ENCODE assay signal across 17 cellular contexts in the genomic region with DNA sequence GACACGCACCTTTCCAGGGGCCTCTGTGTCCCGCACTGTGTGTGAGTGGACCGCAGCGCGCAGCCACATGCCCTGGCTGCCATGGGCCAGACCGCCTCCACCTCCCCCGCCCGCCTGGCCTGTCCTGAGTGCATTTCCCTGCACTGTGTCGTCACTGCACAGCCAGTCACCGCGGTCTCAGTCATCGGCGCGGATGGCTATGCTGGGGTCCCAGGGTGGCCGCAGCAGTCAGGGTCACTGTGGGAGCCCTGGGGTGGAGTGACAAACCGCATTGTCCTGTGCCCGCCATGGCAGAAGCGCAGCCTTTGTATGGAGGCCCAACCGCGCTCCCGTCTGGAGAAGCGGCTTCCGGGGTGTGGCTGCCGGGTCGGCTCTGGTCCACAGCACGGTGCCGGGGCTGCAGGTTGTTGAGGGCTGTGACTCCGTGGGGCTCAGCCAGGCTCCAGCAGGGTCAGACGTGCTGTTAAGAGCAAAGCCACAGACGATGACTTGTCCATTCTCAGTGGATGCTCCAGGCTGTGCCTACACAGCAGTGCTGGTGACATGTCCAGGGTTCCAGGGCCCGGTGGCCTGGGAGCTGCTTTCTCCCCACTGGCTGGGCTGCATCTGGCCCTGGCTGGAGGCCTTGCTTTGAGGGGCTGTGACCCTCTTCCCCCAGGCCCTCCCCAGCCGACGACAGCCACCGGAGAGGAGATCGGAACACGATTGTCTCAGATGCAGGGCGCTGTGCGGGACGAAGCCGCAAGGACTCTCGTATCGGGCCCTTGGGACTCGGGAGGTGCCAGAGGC. TPM values are rescaled to one million over a fixed set of nuclear protein-coding genes. Genes with fewer than 3 reads are reported as not detected.
DNase-seq lines count a peak whose midpoint lies in the region; ATAC-seq, FAIRE-seq and TF ChIP-seq lines count a peak whose summit lies in the region.
"Had no signal": no experiment of that assay in that cellular context is flagged by ENCODE, and none has a peak within 500 bp of the region (broad histone marks: within the 10 kb centered on the region; RNA-seq: fewer than 3 reads in every experiment).

No MANE protein-coding gene starts in this region.

- H4K20me1 ChIP-seq in H1 (replicated peaks in 1 of 2; ENCODE audit: control insufficient read depth in 1 of 2, insufficient read depth in 2 of 2, low read length in 2 of 2): peaks cover 0 to 11% of the 10 kb centered on the region in 2 experiments

- H3K79me1 ChIP-seq in H1 (ENCODE audit: low read depth, low read length): no peaks in the 10 kb centered on the region

- no peak for TF ChIP-seq EP300 in H1 (IDR thresholded peaks at IDR 0.05; ENCODE audit: borderline replicate concordance in 1 of 2, low read depth in 2 of 2, low read length in 2 of 2)

- no peak for TF ChIP-seq POLR2A in H1 (IDR thresholded peaks at IDR 0.05; ENCODE audit: control extremely low read depth in 1 of 2, low read depth in 2 of 2, low read length in 2 of 2)
- TF ChIP-seq POLR2A in breast epithelium (IDR thresholded peaks at IDR 0.05): no peak

- intact Hi-C loops in right cardiac atrium (cut with DNase I) (loop anchor here in 1 of 4 donors (10.0 kb wide), 1 partner anchor 93 kb away; a partner anchor contains a TSS), left ventricle myocardium superior (cut with micrococcal nuclease) (no loop called here), aorta (cut with DNase I) (no loop called here), breast epithelium (cut with DNase I; ENCODE audit: low total_unique reads) (no loop called here), ascending aorta (cut with DNase I) (no loop called here)

- CTCF ChIA-PET in H1 (lab: Charles Lee; ENCODE audit: partially characterized antibody): interaction anchor here (0.7 kb wide), 1 partner anchor 78 kb away, joined by 3 read pairs; no protein-coding TSS in a partner anchor

- no peak overlapping the region for H2BK5ac ChIP-seq in H1 (ENCODE audit: low read depth, low read length)

- H3K9ac ChIP-seq in H1 (replicated peaks in 1 of 4; ENCODE audit: extremely low read depth in 1 of 4, low read depth in 3 of 4, low read length in 3 of 4): no peak overlapping the region
- H3K9ac ChIP-seq: GM23248 had no signal

- no peaks in the 10 kb centered on the region for H3K23me2 ChIP-seq in H1 (ENCODE audit: low read depth, low read length)

- no peak overlapping the region for H3K4me2 ChIP-seq in H1 (ENCODE audit: insufficient read depth in 1 of 2, low read depth in 2 of 2, low read length in 2 of 2)

- H3K4me3 ChIP-seq in right cardiac atrium (ENCODE audit: low read length) (no peak overlapping the region), H1 (ENCODE audit: extremely low read depth in 1 of 4, insufficient read depth in 2 of 4, low read depth in 3 of 4, low read length in 4 of 4) (no peak overlapping the region), aorta (ENCODE audit: low read length in 2 of 2) (no peak overlapping the region), breast epithelium (peak overlapping the region in 1 of 3 donors; percentile 22), ascending aorta (no peak overlapping the region)
- H3K4me3 ChIP-seq: GM23248 had no signal

- H3K36me3 ChIP-seq in H1 (ENCODE audit: control insufficient read depth in 2 of 4, insufficient read depth in 4 of 4, low read length in 3 of 4) (peaks cover 4 to 32% (median 16%) of the 10 kb centered on the region in 4 experiments; a peak in 7 of 8 replicates), aorta (ENCODE audit: control insufficient read depth in 1 of 2, insufficient read depth in 2 of 2, low read length in 1 of 2) (peaks cover 2 to 12% of the 10 kb centered on the region in 2 donors), breast epithelium (no peaks in the 10 kb centered on the region), ascending aorta (peaks cover 36 to 44% of the 10 kb centered on the region in 2 donors)

- no peak overlapping the region for H3K27ac ChIP-seq in right cardiac atrium (ENCODE audit: low read length)
- H3K27ac ChIP-seq in H1 (ENCODE audit: low read depth, low read length): no peak overlapping the region
- H3K27ac ChIP-seq in aorta (ENCODE audit: low read depth in 1 of 2, low read length in 2 of 2): no peak overlapping the region
- peak overlapping the region in 1 of 2 donors; percentile 79 for H3K27ac ChIP-seq in breast epithelium
- no peak overlapping the region for H3K27ac ChIP-seq in ascending aorta
- H3K27ac ChIP-seq: GM23248 had no signal

- no peak overlapping the region for H4K91ac ChIP-seq in H1 (replicated peaks; ENCODE audit: insufficient read length, low read length)

- POLR2A ChIA-PET in H1 (lab: Charles Lee; ENCODE audit: partially characterized antibody): interaction anchor here (0.8 to 1.4 kb wide), 5 partner anchors 13 to 108 kb away, joined by 3 to 9 read pairs (median 3); a partner anchor contains a TSS

- H3K27me3 ChIP-seq in right cardiac atrium (ENCODE audit: control insufficient read depth, insufficient read depth): no peaks in the 10 kb centered on the region
- H3K27me3 ChIP-seq in H1 (replicated peaks in 1 of 4; ENCODE audit: control insufficient read depth in 3 of 4, extremely low read depth in 1 of 4, insufficient read depth in 3 of 4, low read length in 3 of 4): no peaks in the 10 kb centered on the region
- H3K27me3 ChIP-seq in aorta (ENCODE audit: control insufficient read depth in 1 of 2, insufficient read depth in 2 of 2, low read length in 1 of 2): no peaks in the 10 kb centered on the region
- no peaks in the 10 kb centered on the region for H3K27me3 ChIP-seq in breast epithelium
- H3K27me3 ChIP-seq in ascending aorta: no peaks in the 10 kb centered on the region

- no peak overlapping the region for H3K23ac ChIP-seq in H1 (ENCODE audit: insufficient read length)

- H2AK5ac ChIP-seq in H1 (ENCODE audit: low read depth, low read length): no peak overlapping the region

- DNase-seq in right cardiac atrium (peak in 2 of 3 donors; percentile 57 to 61), left ventricle myocardium superior (no peak), H1 (ENCODE audit: low read depth in 1 of 2, low spot score in 2 of 2) (no peak), omental fat pad (ENCODE audit: low spot score) (no peak), aorta (peak in 1 of 2 donors; percentile 75), breast epithelium (ENCODE audit: low spot score in 2 of 2) (no peak), ascending aorta (ENCODE audit: low spot score in 2 of 2) (no peak)
- DNase-seq: ACHN; C1 segment of cervical spinal cord; CD4-positive, alpha-beta T cell; DMS79 treated with DMSO at 0.1 percent for 48 hours; EL; GM23248; H9 had no signal

- H4K5ac ChIP-seq in H1 (ENCODE audit: insufficient read length, low read depth, low read length): no peak overlapping the region

- H3K9me3 ChIP-seq in right cardiac atrium (ENCODE audit: control insufficient read depth, low read length) (no peaks in the 10 kb centered on the region), H1 (ENCODE audit: insufficient read depth in 2 of 2, low read depth in 1 of 2, low read length in 1 of 2) (no peaks in the 10 kb centered on the region), aorta (ENCODE audit: control insufficient read depth, low read length) (no peaks in the 10 kb centered on the region), breast epithelium (no peaks in the 10 kb centered on the region), ascending aorta (no peaks in the 10 kb centered on the region)

- no peak overlapping the region for H3K18ac ChIP-seq in H1 (ENCODE audit: extremely low read depth, low read length)

- H2BK120ac ChIP-seq in H1 (replicated peaks; ENCODE audit: low read depth, low read length): no peak overlapping the region

- H2BK20ac ChIP-seq in H1 (ENCODE audit: low read length): no peak overlapping the region

- TF ChIP-seq RAD21 in H1 (IDR thresholded peaks at IDR 0.05 in 1 of 2, conservative IDR thresholded peaks at IDR 0.05 in 1 of 2; ENCODE audit: low read depth in 2 of 2, low read length in 2 of 2): no peak

- no peak overlapping the region for H2BK15ac ChIP-seq in H1 (ENCODE audit: low read length)

- no peak for FAIRE-seq in H1 (lab: Jason Lieb, UNC)
- FAIRE-seq: G401.6, GM12892 had no signal

- no peaks in the 10 kb centered on the region for H3K4me1 ChIP-seq in right cardiac atrium (ENCODE audit: control insufficient read depth, insufficient read depth, low read length)
- H3K4me1 ChIP-seq in H1 (replicated peaks in 1 of 4; ENCODE audit: control insufficient read depth in 3 of 4, insufficient read depth in 4 of 4, low read length in 3 of 4): peaks cover 0 to 5% (median 3%) of the 10 kb centered on the region in 4 experiments; a peak in 2 of 7 replicates
- H3K4me1 ChIP-seq in aorta (ENCODE audit: control insufficient read depth in 1 of 2, insufficient read depth in 2 of 2, low read length in 2 of 2): no peaks in the 10 kb centered on the region
- H3K4me1 ChIP-seq in breast epithelium: no peaks in the 10 kb centered on the region
- H3K4me1 ChIP-seq in ascending aorta: no peaks in the 10 kb centered on the region

- no peak overlapping the region for H3K14ac ChIP-seq in H1 (ENCODE audit: insufficient read length)

- no peaks in the 10 kb centered on the region for H3K79me2 ChIP-seq in H1 (ENCODE audit: control insufficient read depth in 1 of 2, insufficient read depth in 2 of 2, low read length in 2 of 2)

- TF ChIP-seq CTCF in H1 (IDR thresholded peaks at IDR 0.05; ENCODE audit: control extremely low read depth in 1 of 3, insufficient read depth in 1 of 3, low read depth in 1 of 3, low read length in 3 of 3) (no peak), omental fat pad (IDR thresholded peaks at IDR 0.05) (no peak), breast epithelium (IDR thresholded peaks at IDR 0.05) (no peak), ascending aorta (IDR thresholded peaks at IDR 0.05) (no peak)

- no peak overlapping the region for H2AFZ ChIP-seq in H1 (ENCODE audit: low read length)
- H2AFZ ChIP-seq: GM23248 had no signal

- ATAC-seq in right cardiac atrium: no peak
- ATAC-seq in left ventricle myocardium superior: no peak
- ATAC-seq in omental fat pad (ENCODE audit: low FRiP score): peak; percentile 24
- peak; percentile 36 for ATAC-seq in aorta (ENCODE audit: low FRiP score)
- no peak for ATAC-seq in GM18867 (IDR thresholded peaks at IDR 0.05; ENCODE audit: unreplicated experiment)

- no peak overlapping the region for H3K56ac ChIP-seq in H1 (replicated peaks; ENCODE audit: insufficient read length, low read depth, low read length)

- no peak overlapping the region for H3K4ac ChIP-seq in H1 (replicated peaks; ENCODE audit: insufficient read length, low read depth, low read length)

- H4K8ac ChIP-seq in H1 (ENCODE audit: extremely low read depth, insufficient read depth, low read length): peak overlapping the region; percentile 62

- 95% methylated on average over 43 of the region's 43 CpGs for WGBS in right cardiac atrium
- WGBS in H1 (ENCODE audit: extremely low coverage in 1 of 2, insufficient coverage in 1 of 2, insufficient read length in 1 of 2, insufficient replicate concordance in 2 of 2, low coverage in 1 of 2, low lambda C conversion rate in 2 of 2, missing lambda C conversion rate in 1 of 2), 2 experiments: 95% methylated on average over 41 of the region's 43 CpGs; no CpG with 5 or more reads in 1 of the 2 experiments
- WGBS in aorta, 2 donors: 95% methylated on average over 40 to 43 of the region's 43 CpGs

- H2BK12ac ChIP-seq in H1 (ENCODE audit: low read depth, low read length): no peak overlapping the region

RNA-seq across cellular contexts. Expression of a gene that starts 6.3 kb away (rescaled TPM):
- 100 to 1,000 TPM; 209 to 294 (median 259) TPM for total RNA-seq in right cardiac atrium
- 437 TPM for polyA plus RNA-seq in right cardiac atrium
- 461 TPM for total RNA-seq in left ventricle myocardium superior
- total RNA-seq in H1 (2021; fragmentation: NEBNext Ultra II Directional; extraction: Animal tissue kit (Norgen Biotek cat#: 25700)): 78.1 and 92.7 TPM in 2 replicates
- polyA plus RNA-seq in H1 (2011; rRNA removed): 309 and 372 TPM in 2 replicates
- 204 TPM for polyA plus RNA-seq in H1 (2011; cell fraction: cytosol; rRNA removed)
- 149 TPM for polyA plus RNA-seq in H1 (2011; cell fraction: nucleus; rRNA removed)
- polyA plus RNA-seq in H1 (2012, experiment 1 of 2): 58.9 to 109 TPM (median 96.7 TPM) in 4 replicates
- 87.9 TPM for polyA plus RNA-seq in H1 (2012, experiment 2 of 2)
- polyA plus RNA-seq in H1 (2013, experiment 1 of 2): 55.6 TPM
- polyA plus RNA-seq in H1 (2013, experiment 2 of 2): 56.3 TPM
- polyA minus RNA-seq in H1 (2011; rRNA and poly(A)+ RNA removed): 33.3 and 46.7 TPM in 2 replicates
- 97.7 TPM for polyA minus RNA-seq in H1 (2011; cell fraction: cytosol; rRNA and poly(A)+ RNA removed)
- polyA minus RNA-seq in H1 (2011; cell fraction: nucleus; rRNA and poly(A)+ RNA removed): 34.6 TPM
- 100 to 1,000 TPM in 3 of 4 donors, 10 to 100 TPM in 1; 80.3 to 121 (median 114) TPM for total RNA-seq in omental fat pad
- total RNA-seq in aorta: 10 to 100 TPM; 47.7 to 47.8 TPM
- 100 to 1,000 TPM in 1 of 2 donors, 10 to 100 TPM in 1; 72.6 to 105 TPM for polyA plus RNA-seq in aorta
- total RNA-seq in breast epithelium: 100 to 1,000 TPM in 1 of 3 donors, 10 to 100 TPM in 2; 67.5 to 122 (median 67.5) TPM
- 216 TPM for total RNA-seq in ascending aorta

RNA-seq across cellular contexts. Expression of a gene that starts 24.0 kb away (rescaled TPM):
- 10 to 100 TPM; 49.2 to 76.2 (median 66.4) TPM for total RNA-seq in right cardiac atrium
- polyA plus RNA-seq in right cardiac atrium: 124 TPM
- total RNA-seq in left ventricle myocardium superior: 92.5 TPM
- 17.2 TPM in 2 replicates for total RNA-seq in H1 (2021; fragmentation: NEBNext Ultra II Directional; extraction: Animal tissue kit (Norgen Biotek cat#: 25700))
- 35.6 and 45.3 TPM in 2 replicates for polyA plus RNA-seq in H1 (2011; rRNA removed)
- polyA plus RNA-seq in H1 (2011; cell fraction: cytosol; rRNA removed): 29.1 TPM
- polyA plus RNA-seq in H1 (2011; cell fraction: nucleus; rRNA removed): 28.0 TPM
- polyA plus RNA-seq in H1 (2012, experiment 1 of 2): 12.3 to 28.3 TPM (median 23.6 TPM) in 4 replicates
- 21.6 TPM for polyA plus RNA-seq in H1 (2012, experiment 2 of 2)
- polyA plus RNA-seq in H1 (2013, experiment 1 of 2): 17.8 TPM
- 16.9 TPM for polyA plus RNA-seq in H1 (2013, experiment 2 of 2)
- polyA minus RNA-seq in H1 (2011; rRNA and poly(A)+ RNA removed): 9.2 and 9.5 TPM in 2 replicates
- 12.3 TPM for polyA minus RNA-seq in H1 (2011; cell fraction: cytosol; rRNA and poly(A)+ RNA removed)
- polyA minus RNA-seq in H1 (2011; cell fraction: nucleus; rRNA and poly(A)+ RNA removed): 10.1 TPM
- total RNA-seq in omental fat pad: 10 to 100 TPM; 10.8 to 16.2 (median 13.7) TPM
- 10 to 100 TPM in 1 of 2 donors, 1 to 10 TPM in 1; 7.9 to 16.1 TPM for total RNA-seq in aorta
- polyA plus RNA-seq in aorta: 10 to 100 TPM; 21.2 to 40.2 TPM
- total RNA-seq in breast epithelium: 10 to 100 TPM; 23.6 to 40.0 (median 30.3) TPM
- total RNA-seq in ascending aorta: 56.4 TPM

RNA-seq across cellular contexts. Expression of a gene that starts 30.0 kb away (rescaled TPM):
- total RNA-seq in right cardiac atrium: 10 to 100 TPM; 78.7 to 92.1 (median 85.0) TPM
- 65.3 TPM for polyA plus RNA-seq in right cardiac atrium
- 96.7 TPM for total RNA-seq in left ventricle myocardium superior
- 341 and 343 TPM in 2 replicates for total RNA-seq in H1 (2021; fragmentation: NEBNext Ultra II Directional; extraction: Animal tissue kit (Norgen Biotek cat#: 25700))
- 79.6 and 139 TPM in 2 replicates for polyA plus RNA-seq in H1 (2011; rRNA removed)
- 146 TPM for polyA plus RNA-seq in H1 (2011; cell fraction: cytosol; rRNA removed)
- 154 TPM for polyA plus RNA-seq in H1 (2011; cell fraction: nucleus; rRNA removed)
- 141 to 222 TPM (median 192 TPM) in 4 replicates for polyA plus RNA-seq in H1 (2012, experiment 1 of 2)
- 169 TPM for polyA plus RNA-seq in H1 (2012, experiment 2 of 2)
- polyA plus RNA-seq in H1 (2013, experiment 1 of 2): 192 TPM
- 197 TPM for polyA plus RNA-seq in H1 (2013, experiment 2 of 2)
- 44.1 and 52.1 TPM in 2 replicates for polyA minus RNA-seq in H1 (2011; rRNA and poly(A)+ RNA removed)
- 81.1 TPM for polyA minus RNA-seq in H1 (2011; cell fraction: cytosol; rRNA and poly(A)+ RNA removed)
- polyA minus RNA-seq in H1 (2011; cell fraction: nucleus; rRNA and poly(A)+ RNA removed): 59.0 TPM
- total RNA-seq in omental fat pad: 10 to 100 TPM; 47.3 to 55.7 (median 51.1) TPM
- 10 to 100 TPM; 75.2 to 77.9 TPM for total RNA-seq in aorta
- polyA plus RNA-seq in aorta: 10 to 100 TPM; 44.8 to 79.0 TPM
- total RNA-seq in breast epithelium: 10 to 100 TPM; 35.8 to 50.9 (median 48.8) TPM
- total RNA-seq in ascending aorta: 15.8 TPM

Comparison
In these comparisons a context has a peak if more than half of its experiments do, and no peak if none do; other contexts are left out.
1. DNase-seq: peak in right cardiac atrium (2 of 3); none in left ventricle myocardium superior (single experiment), H1 (0 of 2), omental fat pad (single experiment), breast epithelium (0 of 2) and ascending aorta (0 of 2).
2. ATAC-seq: peak in omental fat pad (single experiment) and aorta (single experiment); none in right cardiac atrium (0 of 2), left ventricle myocardium superior (single experiment) and GM18867 (single experiment).